Comparison of ENCODE assay signal across 21 cellular contexts in genomic region chr1:109235137-109235536, GRCh38.
"Had no signal": no experiment of that assay in that cellular context is flagged by ENCODE, and none has a peak within 500 bp of the region (broad histone marks: within the 10 kb centered on the region; RNA-seq: fewer than 3 reads in every experiment).

No MANE protein-coding gene starts in this region.

- H3K9me3 Mint-ChIP-seq: stimulated activated naive CD8-positive, alpha-beta T cell treated with anti-CD3 and anti-CD28 coated beads, Interleukin-15, Interleukin-2, amounts not matched to agents 100 ng/mL and 50 ng/mL, for 24 hours; T-helper 2 cell treated with Interferon-gamma antibody and Interleukin-4, amounts not matched to agents 5 μg/mL and 100 μg/mL, for 36 hours; WTC11 had no signal

- H3K27me3 Mint-ChIP-seq: progenitor cell of endocrine pancreas; stimulated activated naive CD8-positive, alpha-beta T cell treated with anti-CD3 and anti-CD28 coated beads, Interleukin-15, Interleukin-2, amounts not matched to agents 100 ng/mL and 50 ng/mL, for 24 hours had no signal

- H3K27me3 ChIP-seq: brain microvascular endothelial cell, suprapubic skin, transverse colon, vagina had no signal

- H3K4me3 Mint-ChIP-seq: stimulated activated naive CD8-positive, alpha-beta T cell treated with anti-CD3 and anti-CD28 coated beads, Interleukin-15, Interleukin-2, amounts not matched to agents 100 ng/mL and 50 ng/mL, for 24 hours; T-helper 2 cell treated with Interferon-gamma antibody and Interleukin-4, amounts not matched to agents 5 μg/mL and 100 μg/mL, for 36 hours; WTC11 had no signal

- ATAC-seq: left lobe of liver, WTC11 had no signal

- H3K27ac ChIP-seq: brain microvascular endothelial cell, coronary artery, suprapubic skin, transverse colon, vagina had no signal

- H3K27ac Mint-ChIP-seq: progenitor cell of endocrine pancreas; stimulated activated naive CD8-positive, alpha-beta T cell treated with anti-CD3 and anti-CD28 coated beads, Interleukin-15, Interleukin-2, amounts not matched to agents 100 ng/mL and 50 ng/mL, for 24 hours; T-helper 2 cell treated with Interferon-gamma antibody and Interleukin-4, amounts not matched to agents 5 μg/mL and 100 μg/mL, for 36 hours; WTC11 had no signal

- H3K4me3 ChIP-seq: coronary artery, lung, suprapubic skin, transverse colon, vagina had no signal

- H3K9me3 ChIP-seq: suprapubic skin, transverse colon, vagina had no signal

- DNase-seq: activated CD4-positive, alpha-beta T cell treated with anti-CD3 and anti-CD28 coated beads, Interleukin-2, amount 50 U/mL, for 1 hour; activated gamma-delta T cell treated with Interleukin-2 at 50 U/mL for 16 hours; activated T-cell treated with anti-CD3 and anti-CD28 coated beads, Interleukin-2, amount 50 U/mL, for 48 hours; anterior cingulate cortex; brain microvascular endothelial cell; erythroblast; foreskin melanocyte; glutamatergic neuron; kidney; stimulated activated CD4-positive, alpha-beta T cell treated with anti-CD3 and anti-CD28 coated beads, Interleukin-2, amount 100 ng/mL, for 24 hours; SW 1271; transverse colon had no signal

- H3K4me1 ChIP-seq: transverse colon had no signal
